ENCODE assay signal across 22 cellular contexts in the genomic region with DNA sequence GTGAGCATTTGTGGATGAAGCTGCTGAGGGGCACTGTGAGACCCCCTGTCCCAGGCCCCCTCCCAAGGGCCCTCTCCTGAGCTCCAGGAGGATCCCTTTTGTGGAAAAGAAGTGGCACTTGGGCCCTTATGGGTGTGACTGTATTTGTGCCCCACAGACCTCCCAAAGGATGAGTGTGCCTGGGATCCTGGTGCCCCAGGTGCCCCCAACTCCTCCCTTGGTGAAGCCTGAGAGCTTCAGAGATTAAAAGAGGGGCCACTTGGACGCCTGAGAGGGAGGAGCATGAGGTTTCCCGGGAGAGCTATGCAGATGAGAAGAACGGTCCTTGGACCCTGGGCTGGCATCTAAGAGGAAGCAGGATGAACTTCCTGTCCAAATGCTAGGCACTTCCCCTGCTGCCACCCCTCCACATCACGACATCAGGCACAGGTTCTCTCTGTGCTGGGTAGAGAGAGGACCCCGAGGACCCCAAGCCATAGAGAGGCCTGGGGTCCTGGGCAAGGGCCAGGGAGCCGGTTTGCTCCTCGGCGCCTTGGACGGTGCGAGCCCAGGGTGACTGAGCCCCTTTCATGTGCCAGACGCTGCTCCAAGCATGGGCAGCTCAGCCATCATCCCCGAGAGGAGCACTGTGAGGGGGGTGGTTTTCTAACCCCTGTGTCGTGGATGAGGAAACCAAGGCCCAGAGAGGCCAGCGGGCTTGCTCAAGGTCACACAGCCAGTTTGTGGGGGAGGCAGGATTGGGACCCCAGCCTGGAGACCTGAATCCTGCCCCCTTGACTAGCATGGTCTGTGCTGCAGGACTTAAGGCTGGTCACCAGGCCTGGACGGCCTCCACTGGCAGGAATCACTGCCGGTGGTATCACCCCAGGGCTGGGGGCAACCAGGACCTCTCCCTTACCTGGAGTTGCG.
"Had no signal": no experiment of that assay in that cellular context is flagged by ENCODE, and none has a peak within 500 bp of the region (broad histone marks: within the 10 kb centered on the region; RNA-seq: fewer than 3 reads in every experiment).

No MANE protein-coding gene starts in this region.

- H3K4me2 ChIP-seq: neural progenitor cell had no signal

- H2AFZ ChIP-seq: neural progenitor cell had no signal

- DNase-seq: hippocampal formation; kidney; left colon; lower lobe of right lung; mammary epithelial cell; mesenchymal stem cell; natural killer cell; nephron progenitor cell; pancreas; posterior cingulate gyrus; retina; right cardiac atrium; sigmoid colon; small intestine; spleen; stimulated activated CD4-positive, alpha-beta T cell treated with anti-CD3 and anti-CD28 coated beads, Interleukin-4, amount 100 ng/mL, for 24 hours; uterus had no signal

- H3K4me1 ChIP-seq: lower lobe of right lung, pancreas, prostate gland, uterus had no signal

- H3K4me3 ChIP-seq: left lung, lower lobe of right lung, neural progenitor cell, pancreas, prostate gland, sigmoid colon, spleen, tibial nerve, uterus had no signal

- H3K36me3 ChIP-seq: neural progenitor cell, pancreas, prostate gland, uterus had no signal

- H3K27me3 ChIP-seq: pancreas, uterus had no signal

- H3K9ac ChIP-seq: neural progenitor cell had no signal

- ATAC-seq: left colon; left lung; lower lobe of right lung; natural killer cell; pancreas; right cardiac atrium; stimulated activated effector memory CD8-positive, alpha-beta T cell treated with anti-CD3 and anti-CD28 coated beads, Interleukin-12 subunit alpha, Interleukin-12 subunit beta, amount 100 ng/mL, for 72 hours had no signal

- H3K27ac ChIP-seq: left lung, lower lobe of right lung, neural progenitor cell, pancreas, prostate gland, sigmoid colon, spleen, tibial nerve, uterus had no signal

- FAIRE-seq: kidney, pancreas, small intestine had no signal

- H3K9me3 ChIP-seq: left lung, lower lobe of right lung, pancreas, prostate gland, sigmoid colon, spleen, uterus had no signal
